Comparison of ENCODE assay signal across 1 cellular context in the genomic region with DNA sequence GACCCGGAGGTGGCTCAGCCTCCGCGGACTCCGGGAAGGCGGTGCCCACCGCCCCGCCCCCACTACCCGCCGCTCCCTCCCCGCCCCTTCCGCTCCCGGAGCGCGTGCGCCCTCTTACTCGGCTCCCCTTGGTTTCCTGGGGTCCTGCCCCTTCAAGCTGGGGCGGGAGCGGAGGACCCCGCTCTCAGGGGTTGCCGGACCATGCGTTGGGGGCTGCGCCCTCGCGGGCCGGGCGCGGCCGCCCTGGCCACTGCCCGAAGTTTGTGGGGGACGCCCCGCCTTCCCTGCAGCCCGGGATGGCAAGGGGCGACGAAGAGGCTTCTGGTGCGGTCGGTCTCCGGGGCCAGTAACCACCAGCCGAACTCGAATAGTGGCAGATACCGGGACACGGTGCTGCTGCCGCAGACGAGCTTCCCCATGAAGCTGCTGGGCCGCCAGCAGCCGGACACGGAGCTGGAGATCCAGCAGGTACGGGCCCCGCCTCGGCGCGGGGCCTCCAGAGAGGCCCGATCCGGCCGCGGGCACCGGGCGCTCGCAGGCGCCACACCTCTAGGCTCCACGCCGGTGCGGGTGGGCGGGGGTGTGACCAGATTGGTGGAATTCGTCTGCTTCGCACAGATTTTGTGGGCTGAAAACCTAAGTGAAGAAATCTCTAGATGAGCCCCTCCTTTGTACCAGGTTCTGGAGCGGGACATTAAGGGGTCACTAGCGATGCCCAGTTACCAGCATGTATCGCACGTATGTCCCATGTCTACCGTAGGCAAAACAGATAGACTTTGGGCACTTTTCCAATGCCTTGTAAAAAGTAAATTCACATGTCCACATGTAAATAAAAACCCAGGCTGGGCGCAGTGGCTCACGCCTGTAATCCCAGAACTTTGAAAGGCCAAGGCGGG.
TF ChIP-seq lines count a peak whose summit lies in the region.

IARS2 (plus strand) TSS at position 117 of the 896 bp plus-strand sequence; CDS start at position 202, 85 bp downstream.

TF ChIP-seq in K562, 482 proteins besides CTCF, POLR2A, EP300 and RAD21 (continued from another document and continues in another):
- TF ChIP-seq GMEB1 (CRISPR knock-in tag; IDR thresholded peaks at IDR 0.05) (no peak), MYC (IDR thresholded peaks at IDR 0.05; ENCODE audit: low read depth, low read length) (peak; percentile 75; the same call in 1 of the 2 replicates), MYC (CRISPR knock-in tag; IDR thresholded peaks at IDR 0.05; ENCODE audit: borderline replicate concordance, low read depth) (no peak; the same call in 1 of the 2 replicates), STAG1 (CRISPR knock-in tag; IDR thresholded peaks at IDR 0.05; ENCODE audit: borderline replicate concordance) (no peak), ZNF518B (CRISPR knock-in tag; IDR thresholded peaks at IDR 0.05) (no peak), FOSL1 (tag; conservative IDR thresholded peaks at IDR 0.05) (no peak), HNRNPUL1 (IDR thresholded peaks at IDR 0.05; ENCODE audit: low read length) (no peak), RBM14 (IDR thresholded peaks at IDR 0.05; ENCODE audit: borderline replicate concordance, insufficient read depth, low read depth, low read length) (no peak), THRAP3 (IDR thresholded peaks at IDR 0.05; ENCODE audit: borderline replicate concordance) (no peak), ZNF239 (CRISPR knock-in tag; IDR thresholded peaks at IDR 0.05) (no peak), ARID3A (IDR thresholded peaks at IDR 0.05; ENCODE audit: borderline replicate concordance, low read depth, low read length) (no peak), MITF (IDR thresholded peaks at IDR 0.05) (no peak), NFXL1 (CRISPR knock-in tag; IDR thresholded peaks at IDR 0.05) (no peak), TCF3 (CRISPR knock-in tag; IDR thresholded peaks at IDR 0.05) (no peak), HNRNPLL (IDR thresholded peaks at IDR 0.05; ENCODE audit: low read depth, low read length, poor library complexity, severe bottlenecking) (no peak), MAFK (IDR thresholded peaks at IDR 0.05; ENCODE audit: low read length) (no peak), SUPT5H (IDR thresholded peaks at IDR 0.05) (peak; percentile 74), STAT6 (CRISPR knock-in tag; IDR thresholded peaks at IDR 0.05) (0 out of 2 replicates have a peak, but pooled peaks have one; percentile 43), ZNF766 (CRISPR knock-in tag; conservative IDR thresholded peaks at IDR 0.05) (no peak), VEZF1 (CRISPR knock-in tag; IDR thresholded peaks at IDR 0.05) (peak; percentile 95), MIER1 (IDR thresholded peaks at IDR 0.05; ENCODE audit: low read depth) (no peak), CBFA2T2 (conservative IDR thresholded peaks at IDR 0.05) (no peak), DNMT1 (IDR thresholded peaks at IDR 0.05) (no peak), DDX20 (tag; IDR thresholded peaks at IDR 0.05; ENCODE audit: low read depth) (no peak), FUS (optimal IDR thresholded peaks at IDR 0.05; ENCODE audit: low read depth, low read length) (no peak), ZBTB5 (IDR thresholded peaks at IDR 0.05) (no peak)
- TF ChIP-seq, protein P1, sequence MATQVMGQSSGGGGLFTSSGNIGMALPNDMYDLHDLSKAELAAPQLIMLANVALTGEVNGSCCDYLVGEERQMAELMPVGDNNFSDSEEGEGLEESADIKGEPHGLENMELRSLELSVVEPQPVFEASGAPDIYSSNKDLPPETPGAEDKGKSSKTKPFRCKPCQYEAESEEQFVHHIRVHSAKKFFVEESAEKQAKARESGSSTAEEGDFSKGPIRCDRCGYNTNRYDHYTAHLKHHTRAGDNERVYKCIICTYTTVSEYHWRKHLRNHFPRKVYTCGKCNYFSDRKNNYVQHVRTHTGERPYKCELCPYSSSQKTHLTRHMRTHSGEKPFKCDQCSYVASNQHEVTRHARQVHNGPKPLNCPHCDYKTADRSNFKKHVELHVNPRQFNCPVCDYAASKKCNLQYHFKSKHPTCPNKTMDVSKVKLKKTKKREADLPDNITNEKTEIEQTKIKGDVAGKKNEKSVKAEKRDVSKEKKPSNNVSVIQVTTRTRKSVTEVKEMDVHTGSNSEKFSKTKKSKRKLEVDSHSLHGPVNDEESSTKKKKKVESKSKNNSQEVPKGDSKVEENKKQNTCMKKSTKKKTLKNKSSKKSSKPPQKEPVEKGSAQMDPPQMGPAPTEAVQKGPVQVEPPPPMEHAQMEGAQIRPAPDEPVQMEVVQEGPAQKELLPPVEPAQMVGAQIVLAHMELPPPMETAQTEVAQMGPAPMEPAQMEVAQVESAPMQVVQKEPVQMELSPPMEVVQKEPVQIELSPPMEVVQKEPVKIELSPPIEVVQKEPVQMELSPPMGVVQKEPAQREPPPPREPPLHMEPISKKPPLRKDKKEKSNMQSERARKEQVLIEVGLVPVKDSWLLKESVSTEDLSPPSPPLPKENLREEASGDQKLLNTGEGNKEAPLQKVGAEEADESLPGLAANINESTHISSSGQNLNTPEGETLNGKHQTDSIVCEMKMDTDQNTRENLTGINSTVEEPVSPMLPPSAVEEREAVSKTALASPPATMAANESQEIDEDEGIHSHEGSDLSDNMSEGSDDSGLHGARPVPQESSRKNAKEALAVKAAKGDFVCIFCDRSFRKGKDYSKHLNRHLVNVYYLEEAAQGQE (CRISPR knock-in tag; IDR thresholded peaks at IDR 0.05; ENCODE audit: low read depth), result 0 out of 2 replicates have a peak, but pooled peaks have one; percentile 46
- TF ChIP-seq, protein P2, sequence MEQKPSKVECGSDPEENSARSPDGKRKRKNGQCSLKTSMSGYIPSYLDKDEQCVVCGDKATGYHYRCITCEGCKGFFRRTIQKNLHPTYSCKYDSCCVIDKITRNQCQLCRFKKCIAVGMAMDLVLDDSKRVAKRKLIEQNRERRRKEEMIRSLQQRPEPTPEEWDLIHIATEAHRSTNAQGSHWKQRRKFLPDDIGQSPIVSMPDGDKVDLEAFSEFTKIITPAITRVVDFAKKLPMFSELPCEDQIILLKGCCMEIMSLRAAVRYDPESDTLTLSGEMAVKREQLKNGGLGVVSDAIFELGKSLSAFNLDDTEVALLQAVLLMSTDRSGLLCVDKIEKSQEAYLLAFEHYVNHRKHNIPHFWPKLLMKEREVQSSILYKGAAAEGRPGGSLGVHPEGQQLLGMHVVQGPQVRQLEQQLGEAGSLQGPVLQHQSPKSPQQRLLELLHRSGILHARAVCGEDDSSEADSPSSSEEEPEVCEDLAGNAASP (IDR thresholded peaks at IDR 0.05), result no peak
